Comparison of ENCODE assay signal across 19 cellular contexts in genomic region chr5:82562696-82563240, GRCh38.
"Had no signal": no experiment of that assay in that cellular context is flagged by ENCODE, and none has a peak within 500 bp of the region (broad histone marks: within the 10 kb centered on the region; RNA-seq: fewer than 3 reads in every experiment).

No MANE protein-coding gene starts in this region.

- ATAC-seq: effector memory CD8-positive, alpha-beta T cell; gastrocnemius medialis; left lobe of liver; natural killer cell; pancreas; sciatic nerve; stimulated activated naive CD8-positive, alpha-beta T cell treated with anti-CD3 and anti-CD28 coated beads, Interleukin-15, Interleukin-2, amounts not matched to agents 100 U/mL and 50 U/mL, for 24 hours had no signal

- H3K9me3 ChIP-seq: gastrocnemius medialis, neutrophil, pancreas, testis, transverse colon had no signal

- H3K27me3 ChIP-seq: gastrocnemius medialis, neutrophil, pancreas, testis, transverse colon had no signal

- H3K4me3 ChIP-seq: gastrocnemius medialis, lung, pancreas, smooth muscle cell, testis, transverse colon had no signal

- H3K27ac ChIP-seq: gastrocnemius medialis, neutrophil, pancreas, testis, transverse colon had no signal

- DNase-seq: cerebellar nuclear complex; cortex of kidney; effector memory CD8-positive, alpha-beta T cell; gastrocnemius medialis; head of caudate nucleus; natural killer cell; stimulated activated CD4-positive, alpha-beta T cell treated with anti-CD3 and anti-CD28 coated beads, Interleukin-12 subunit alpha, Interleukin-12 subunit beta, amount 100 ng/mL, for 4 hours; stimulated activated CD4-positive, alpha-beta T cell treated with anti-CD3 and anti-CD28 coated beads, Interleukin-1b, Interleukin-23, amount 100 ng/mL, for 48 hours; stimulated activated CD4-positive, alpha-beta T cell treated with anti-CD3 and anti-CD28 coated beads, Interleukin-4, amount 100 ng/mL, for 1 hour; stimulated activated naive CD8-positive, alpha-beta T cell treated with anti-CD3 and anti-CD28 coated beads, Interleukin-15, Interleukin-2, amounts not matched to agents 100 U/mL and 50 U/mL, for 24 hours; substantia nigra; testis; transverse colon had no signal

- H3K36me3 ChIP-seq: gastrocnemius medialis, neutrophil, pancreas, transverse colon had no signal

- H3K4me1 ChIP-seq: gastrocnemius medialis, testis, transverse colon had no signal
